1 cellular context compared by ENCODE assay signal in genomic region chr7:150302908-150303310, GRCh38.
TF ChIP-seq lines count a peak whose summit lies in the region.
"Not testable (repeated sequence)": the region's sequence is repeated elsewhere in the genome, so short reads cannot be mapped to it uniquely, and the experiment has no call there.

No MANE protein-coding gene starts in this region.

TF ChIP-seq in K562, 482 proteins besides CTCF, POLR2A, EP300 and RAD21 (continued from another document and continues in another):
- TF ChIP-seq ATF3 (IDR thresholded peaks at IDR 0.05): peak; percentile 70
- TF ChIP-seq ATF3 (CRISPR knock-in tag; conservative IDR thresholded peaks at IDR 0.05); ETV6 (CRISPR knock-in tag; IDR thresholded peaks at IDR 0.05; ENCODE audit: borderline replicate concordance); NR2C2 (CRISPR knock-in tag; IDR thresholded peaks at IDR 0.05): not testable (repeated sequence)
- TF ChIP-seq AFF1 (IDR thresholded peaks at IDR 0.05; ENCODE audit: low read depth in 1 of 2, partially characterized antibody in 2 of 2): peak in 1 of 2 experiments; percentile 86
- TF ChIP-seq MAFG (tag; conservative IDR thresholded peaks at IDR 0.05): peak; percentile 88
- TF ChIP-seq HDAC1 (IDR thresholded peaks at IDR 0.05): peak in 1 of 2 experiments; percentile 70; a peak in 2 of 4 replicates
- TF ChIP-seq ZBTB11 (CRISPR knock-in tag; IDR thresholded peaks at IDR 0.05): 0 out of 6 replicates have a peak, but pooled peaks of 1 of the 3 experiments have one; percentile 30
- peak; percentile 87 for TF ChIP-seq CTBP1 (IDR thresholded peaks at IDR 0.05; ENCODE audit: borderline replicate concordance)
- peak; percentile 34; the same call in 1 of the 2 replicates for TF ChIP-seq ADNP (tag; IDR thresholded peaks at IDR 0.05)
- 0 out of 2 replicates have a peak, but pooled peaks have one; percentile 17 for TF ChIP-seq L3MBTL2 (IDR thresholded peaks at IDR 0.05)
- TF ChIP-seq ZNF592 (IDR thresholded peaks at IDR 0.05): peak; percentile 87
- TF ChIP-seq HMBOX1 (IDR thresholded peaks at IDR 0.05): peak; percentile 71
- TF ChIP-seq TRIM28 (IDR thresholded peaks at IDR 0.05): 0 out of 2 replicates have a peak, but pooled peaks have one; percentile 53
- peak; percentile 95 for TF ChIP-seq NFIC (IDR thresholded peaks at IDR 0.05)
- peak; percentile 48 for TF ChIP-seq ESRRA (IDR thresholded peaks at IDR 0.05; ENCODE audit: borderline replicate concordance, low read depth)
- TF ChIP-seq RFX1 (IDR thresholded peaks at IDR 0.05): peak; percentile 29; the same call in 1 of the 2 replicates
- TF ChIP-seq MAZ (CRISPR knock-in tag; conservative IDR thresholded peaks at IDR 0.05 in 1 of 2, IDR thresholded peaks at IDR 0.05 in 1 of 2): peak; percentile 22 to 51; a peak in 1 of 4 replicates
- peak in 1 of 2 experiments; percentile 50; a peak in 1 of 4 replicates for TF ChIP-seq TEAD1 (CRISPR knock-in tag; IDR thresholded peaks at IDR 0.05)
- TF ChIP-seq MEF2D (tag; conservative IDR thresholded peaks at IDR 0.05; ENCODE audit: low read depth): peak; percentile 77; the same call in 1 of the 2 replicates
- TF ChIP-seq LEF1 (IDR thresholded peaks at IDR 0.05): peak; percentile 73
- TF ChIP-seq MNT (conservative IDR thresholded peaks at IDR 0.05): peak in 1 of 2 experiments; percentile 37; a peak in 1 of 4 replicates
- TF ChIP-seq ZNF239 (CRISPR knock-in tag; IDR thresholded peaks at IDR 0.05): 0 out of 2 replicates have a peak, but pooled peaks have one; percentile 14
- TF ChIP-seq PTTG1 (tag; IDR thresholded peaks at IDR 0.05; ENCODE audit: low read depth): 0 out of 2 replicates have a peak, but pooled peaks have one; percentile 40
- TF ChIP-seq ZNF395 (CRISPR knock-in tag; IDR thresholded peaks at IDR 0.05): 0 out of 2 replicates have a peak, but pooled peaks have one; percentile 64
- TF ChIP-seq EHMT2 (IDR thresholded peaks at IDR 0.05): peak; percentile 87
- TF ChIP-seq SMARCC2 (IDR thresholded peaks at IDR 0.05; ENCODE audit: low read depth): peak; percentile 57; the same call in 1 of the 2 replicates
- peak; percentile 36; the same call in 1 of the 2 replicates for TF ChIP-seq ZNF76 (CRISPR knock-in tag; IDR thresholded peaks at IDR 0.05; ENCODE audit: borderline replicate concordance)
- TF ChIP-seq MTA2 (IDR thresholded peaks at IDR 0.05; ENCODE audit: low read depth): peak; percentile 26; the same call in 1 of the 2 replicates
- TF ChIP-seq SMAD4 (CRISPR knock-in tag; conservative IDR thresholded peaks at IDR 0.05): peak; percentile 72
- peak in 1 of 2 experiments; percentile 84; a peak in 2 of 4 replicates for TF ChIP-seq ETV6 (IDR thresholded peaks at IDR 0.05; ENCODE audit: borderline replicate concordance in 1 of 2, low read depth in 2 of 2, low read length in 1 of 2)
- peak; percentile 63; the same call in 1 of the 2 replicates for TF ChIP-seq BACH1 (tag; IDR thresholded peaks at IDR 0.05)
- 0 out of 2 replicates have a peak, but pooled peaks have one; percentile 22 for TF ChIP-seq ERF (CRISPR knock-in tag; IDR thresholded peaks at IDR 0.05)
- TF ChIP-seq PKNOX1 (IDR thresholded peaks at IDR 0.05): peak; percentile 99
- TF ChIP-seq MAFK (IDR thresholded peaks at IDR 0.05; ENCODE audit: low read length): peak; percentile 41; the same call in 1 of the 2 replicates
- peak; percentile 48; the same call in 1 of the 2 replicates for TF ChIP-seq NR2C2 (tag; IDR thresholded peaks at IDR 0.05)
- peak; percentile 82 for TF ChIP-seq DMBX1 (CRISPR knock-in tag; IDR thresholded peaks at IDR 0.05; ENCODE audit: borderline replicate concordance)
- peak; percentile 74 for TF ChIP-seq SOX6 (IDR thresholded peaks at IDR 0.05)
- peak; percentile 13; the same call in 1 of the 2 replicates for TF ChIP-seq MAFF (IDR thresholded peaks at IDR 0.05; ENCODE audit: low read length)
- peak; percentile 20 for TF ChIP-seq KDM5B (IDR thresholded peaks at IDR 0.05; ENCODE audit: insufficient replicate concordance, low read depth, low read length)
